In genomic region chr18:50729326-50729725, GRCh38 we compare ENCODE assay signal across 37 cellular contexts.
"Had no signal": no experiment of that assay in that cellular context is flagged by ENCODE, and none has a peak within 500 bp of the region (broad histone marks: within the 10 kb centered on the region; RNA-seq: fewer than 3 reads in every experiment).

No MANE protein-coding gene starts in this region.

- H3K4me3 Mint-ChIP-seq: activated naive CD4-positive, alpha-beta T cell treated with anti-CD3 and anti-CD28 coated beads for 36 hours; activated naive CD4-positive, alpha-beta T cell treated with anti-CD3 and anti-CD28 coated beads, Interleukin-2, amount 10 ng/mL, durations not matched to agents 7 days and 5 days; activated naive CD4-positive, alpha-beta T cell treated with anti-CD3 and anti-CD28 coated beads, Interleukin-2, amount 50 U/mL, for 24 hours; activated naive CD8-positive, alpha-beta T cell; activated naive CD8-positive, alpha-beta T cell treated with anti-CD3 and anti-CD28 coated beads, Interleukin-2, amount 10 ng/mL, durations not matched to agents 7 days and 5 days; activated T-cell treated with anti-CD3 and anti-CD28 coated beads, Interleukin-2, amount 50 U/mL, for 24 hours; activated T-cell treated with anti-CD3 and anti-CD28 coated beads, Interleukin-2, amount 50 U/mL, for 4 hours; activated T-cell treated with anti-CD3 and anti-CD28 coated beads, Interleukin-2, amount 50 U/mL, for 72 hours; activated T-helper 1 cell treated with anti-CD3 and anti-CD28 coated beads, Interleukin-12 subunit alpha, Interleukin-12 subunit beta, Interleukin-2, Interleukin-4 antibody, amounts not matched to agents 30 ng/mL and 10 ng/mL and 1 ng/mL, durations not matched to agents 14 hours and 24 hours and 36 hours; activated T-helper 17 cell treated with anti-CD3 and anti-CD28 coated beads, Interleukin-2, amount 50 U/mL, for 72 hours; brain; central memory CD8-positive, alpha-beta T cell had no signal

- H3K27ac ChIP-seq: adrenal gland, ascending aorta, body of pancreas, brain microvascular endothelial cell, breast epithelium had no signal

- DNase-seq: activated effector memory CD4-positive, alpha-beta T cell treated with anti-CD3 and anti-CD28 coated beads, Interleukin-2, amount 50 U/mL, for 16 hours; activated effector memory CD4-positive, alpha-beta T cell treated with Interleukin-2 at 50 U/mL for 16 hours; activated gamma-delta T cell; activated gamma-delta T cell treated with Interleukin-2 at 50 U/mL for 16 hours; activated naive CD4-positive, alpha-beta T cell; activated naive CD4-positive, alpha-beta T cell treated with anti-CD3 and anti-CD28 coated beads for 36 hours; activated naive CD4-positive, alpha-beta T cell treated with anti-CD3 and anti-CD28 coated beads, Interleukin-2, amount 10 ng/mL, durations not matched to agents 7 days and 5 days; activated naive CD4-positive, alpha-beta T cell treated with anti-CD3 and anti-CD28 coated beads, Interleukin-2, amount 50 U/mL, for 16 hours; activated naive CD4-positive, alpha-beta T cell treated with Interleukin-2 at 50 U/mL for 16 hours; activated naive CD8-positive, alpha-beta T cell treated with anti-CD3 and anti-CD28 coated beads, Interleukin-2, amount 10 ng/mL, durations not matched to agents 7 days and 5 days; activated T-cell treated with anti-CD3 and anti-CD28 coated beads for 4 hours; activated T-cell treated with anti-CD3 and anti-CD28 coated beads, Interleukin-2, amount 50 U/mL, for 1 hour; activated T-cell treated with anti-CD3 and anti-CD28 coated beads, Interleukin-2, amount 50 U/mL, for 24 hours; activated T-cell treated with anti-CD3 and anti-CD28 coated beads, Interleukin-2, amount 50 U/mL, for 4 hours; activated T-cell treated with anti-CD3 and anti-CD28 coated beads, Interleukin-2, amount 50 U/mL, for 48 hours; activated T-cell treated with anti-CD3 and anti-CD28 coated beads, Interleukin-2, amount 50 U/mL, for 72 hours; adrenal gland; amniotic stem cell; amygdala; anterior cingulate cortex; aorta; body of pancreas; brain microvascular endothelial cell; caudate nucleus; central memory CD4-positive, alpha-beta T cell; cerebellar nuclear complex had no signal

- ATAC-seq: activated naive CD4-positive, alpha-beta T cell treated with anti-CD3 and anti-CD28 coated beads, Interleukin-2, amount 50 U/mL, for 72 hours; activated T-cell treated with anti-CD3 and anti-CD28 coated beads, Interleukin-2, amount 50 U/mL, for 4 hours; activated T-cell treated with anti-CD3 and anti-CD28 coated beads, Interleukin-2, amount 50 U/mL, for 72 hours; activated T-helper 17 cell treated with anti-CD3 and anti-CD28 coated beads, Interleukin-2, amount 50 U/mL, for 72 hours; body of pancreas had no signal

- H3K36me3 Mint-ChIP-seq: activated naive CD4-positive, alpha-beta T cell treated with anti-CD3 and anti-CD28 coated beads, Interleukin-2, amount 10 ng/mL, durations not matched to agents 7 days and 5 days; activated naive CD4-positive, alpha-beta T cell treated with anti-CD3 and anti-CD28 coated beads, Interleukin-2, amount 50 U/mL, for 24 hours; activated naive CD4-positive, alpha-beta T cell treated with anti-CD3 and anti-CD28 coated beads, Interleukin-2, amount 50 U/mL, for 72 hours; activated naive CD8-positive, alpha-beta T cell; activated naive CD8-positive, alpha-beta T cell treated with anti-CD3 and anti-CD28 coated beads, Interleukin-2, amount 10 ng/mL, durations not matched to agents 7 days and 5 days had no signal

- H3K4me1 Mint-ChIP-seq: activated naive CD4-positive, alpha-beta T cell treated with anti-CD3 and anti-CD28 coated beads, Interleukin-2, amount 10 ng/mL, durations not matched to agents 7 days and 5 days; activated naive CD4-positive, alpha-beta T cell treated with anti-CD3 and anti-CD28 coated beads, Interleukin-2, amount 50 U/mL, for 24 hours; activated T-helper 17 cell treated with anti-CD3 and anti-CD28 coated beads, Interleukin-2, amount 50 U/mL, for 72 hours; central memory CD8-positive, alpha-beta T cell had no signal

- H3K9me3 ChIP-seq: adrenal gland, ascending aorta, body of pancreas, breast epithelium had no signal

- H3K4me1 ChIP-seq: body of pancreas, breast epithelium had no signal

- H3K9me3 Mint-ChIP-seq: activated naive CD4-positive, alpha-beta T cell treated with anti-CD3 and anti-CD28 coated beads for 36 hours; activated naive CD4-positive, alpha-beta T cell treated with anti-CD3 and anti-CD28 coated beads, Interleukin-2, amount 10 ng/mL, durations not matched to agents 7 days and 5 days; activated naive CD4-positive, alpha-beta T cell treated with anti-CD3 and anti-CD28 coated beads, Interleukin-2, amount 50 U/mL, for 24 hours; activated naive CD4-positive, alpha-beta T cell treated with anti-CD3 and anti-CD28 coated beads, Interleukin-2, amount 50 U/mL, for 72 hours; activated naive CD8-positive, alpha-beta T cell treated with anti-CD3 and anti-CD28 coated beads, Interleukin-2, amount 10 ng/mL, durations not matched to agents 7 days and 5 days; activated T-cell treated with anti-CD3 and anti-CD28 coated beads, Interleukin-2, amount 50 U/mL, for 24 hours; activated T-cell treated with anti-CD3 and anti-CD28 coated beads, Interleukin-2, amount 50 U/mL, for 4 hours; activated T-cell treated with anti-CD3 and anti-CD28 coated beads, Interleukin-2, amount 50 U/mL, for 72 hours; activated T-helper 1 cell treated with anti-CD3 and anti-CD28 coated beads, Interleukin-12 subunit alpha, Interleukin-12 subunit beta, Interleukin-2, Interleukin-4 antibody, amounts not matched to agents 30 ng/mL and 10 ng/mL and 1 ng/mL, durations not matched to agents 14 hours and 24 hours and 36 hours; activated T-helper 17 cell treated with anti-CD3 and anti-CD28 coated beads, Interleukin-2, amount 50 U/mL, for 72 hours; activated T-helper 2 cell treated with anti-CD3 and anti-CD28 coated beads, Interferon-gamma antibody, Interleukin-2, Interleukin-4, amounts not matched to agents 10 μg/mL and 5 μg/mL and 100 μg/mL, durations not matched to agents 14 hours and 24 hours and 36 hours; brain; central memory CD8-positive, alpha-beta T cell had no signal

- H3K27me3 ChIP-seq: adrenal gland, ascending aorta, body of pancreas, brain microvascular endothelial cell, breast epithelium, cardiac muscle cell had no signal

- H3K36me3 ChIP-seq: adrenal gland, ascending aorta, brain microvascular endothelial cell, breast epithelium, cardiac muscle cell had no signal

- H3K27ac Mint-ChIP-seq: activated naive CD4-positive, alpha-beta T cell treated with anti-CD3 and anti-CD28 coated beads for 36 hours; activated naive CD4-positive, alpha-beta T cell treated with anti-CD3 and anti-CD28 coated beads, Interleukin-2, amount 10 ng/mL, durations not matched to agents 7 days and 5 days; activated naive CD4-positive, alpha-beta T cell treated with anti-CD3 and anti-CD28 coated beads, Interleukin-2, amount 50 U/mL, for 24 hours; activated naive CD4-positive, alpha-beta T cell treated with anti-CD3 and anti-CD28 coated beads, Interleukin-2, amount 50 U/mL, for 72 hours; activated naive CD8-positive, alpha-beta T cell; activated naive CD8-positive, alpha-beta T cell treated with anti-CD3 and anti-CD28 coated beads, Interleukin-2, amount 10 ng/mL, durations not matched to agents 7 days and 5 days; activated T-cell treated with anti-CD3 and anti-CD28 coated beads, Interleukin-2, amount 50 U/mL, for 24 hours; activated T-cell treated with anti-CD3 and anti-CD28 coated beads, Interleukin-2, amount 50 U/mL, for 72 hours; activated T-helper 1 cell treated with anti-CD3 and anti-CD28 coated beads, Interleukin-12 subunit alpha, Interleukin-12 subunit beta, Interleukin-2, Interleukin-4 antibody, amounts not matched to agents 30 ng/mL and 10 ng/mL and 1 ng/mL, durations not matched to agents 14 hours and 24 hours and 36 hours; activated T-helper 17 cell treated with anti-CD3 and anti-CD28 coated beads, Interleukin-2, amount 50 U/mL, for 72 hours; activated T-helper 2 cell treated with anti-CD3 and anti-CD28 coated beads, Interferon-gamma antibody, Interleukin-2, Interleukin-4, amounts not matched to agents 10 μg/mL and 5 μg/mL and 100 μg/mL, durations not matched to agents 14 hours and 24 hours and 36 hours; brain had no signal

- H3K4me3 ChIP-seq: adrenal gland, ascending aorta, body of pancreas, breast epithelium, cardiac muscle cell had no signal

- H3K27me3 Mint-ChIP-seq: activated naive CD4-positive, alpha-beta T cell treated with anti-CD3 and anti-CD28 coated beads, Interleukin-2, amount 10 ng/mL, durations not matched to agents 7 days and 5 days; brain had no signal
